13 cellular contexts compared by ENCODE assay signal in the genomic region with DNA sequence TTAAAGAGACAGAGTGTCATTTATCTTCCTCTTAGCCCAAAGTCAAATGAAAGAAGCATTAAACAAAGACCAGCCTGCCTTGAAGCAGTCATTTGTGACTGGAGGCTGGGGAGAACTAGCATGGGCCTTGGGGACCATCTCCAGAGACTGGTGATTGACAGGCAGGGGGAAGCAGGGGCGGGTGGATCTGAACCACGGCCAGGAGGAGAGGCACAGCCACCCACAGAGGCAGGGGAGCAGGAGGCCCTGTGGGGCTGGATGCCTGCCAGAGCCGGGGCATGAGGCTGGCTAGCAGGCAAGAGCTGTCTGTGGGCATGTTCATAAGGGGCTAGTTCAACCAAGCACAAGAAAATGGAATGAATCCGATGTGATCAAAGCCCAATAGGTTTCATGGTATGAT.
DNase-seq lines count a peak whose midpoint lies in the region; ATAC-seq and TF ChIP-seq lines count a peak whose summit lies in the region.
"Had no signal": no experiment of that assay in that cellular context is flagged by ENCODE, and none has a peak within 500 bp of the region (broad histone marks: within the 10 kb centered on the region; RNA-seq: fewer than 3 reads in every experiment).

No MANE protein-coding gene starts in this region.

- H3K9me3 Mint-ChIP-seq in activated T-helper 2 cell treated with anti-CD3 and anti-CD28 coated beads, Interferon-gamma antibody, Interleukin-2, Interleukin-4, amounts not matched to agents 10 μg/mL and 5 μg/mL and 100 μg/mL, durations not matched to agents 14 hours and 24 hours and 36 hours = no peaks in the 10 kb centered on the region
- H3K9me3 Mint-ChIP-seq: activated naive CD4-positive, alpha-beta T cell treated with anti-CD3 and anti-CD28 coated beads for 36 hours; IgD-negative memory B cell; natural killer cell had no signal

- no peaks in the 10 kb centered on the region for H3K27me3 ChIP-seq in upper lobe of right lung

- no peaks in the 10 kb centered on the region for H3K9me3 ChIP-seq in upper lobe of right lung

- H3K27ac ChIP-seq in upper lobe of right lung = no peak overlapping the region

- no peak overlapping the region for H3K4me3 ChIP-seq in upper lobe of right lung

- DNase-seq in cardiac septum (ENCODE audit: low spot score) (peak; percentile 82), Right ventricle myocardium inferior (ENCODE audit: missing footprints) (no peak), NCI-H226 (peak; percentile 26), glomerular visceral epithelial cell (ENCODE audit: extremely low spot score) (peak; percentile 65), upper lobe of right lung (peak; percentile 73), GM10266 (ENCODE audit: extremely low spot score) (no peak)
- no peak for DNase-seq in activated T-helper 2 cell treated with anti-CD3 and anti-CD28 coated beads, Interferon-gamma antibody, Interleukin-2, Interleukin-4, amounts not matched to agents 10 μg/mL and 5 μg/mL and 100 μg/mL, durations not matched to agents 14 hours and 24 hours and 36 hours (ENCODE audit: low spot score)
- DNase-seq: activated naive CD4-positive, alpha-beta T cell treated with anti-CD3 and anti-CD28 coated beads for 36 hours; natural killer cell; PC-3; stimulated activated CD4-positive, alpha-beta T cell treated with anti-CD3 and anti-CD28 coated beads, Interleukin-2, amount 100 ng/mL, for 48 hours had no signal

- H3K36me3 Mint-ChIP-seq in activated T-helper 2 cell treated with anti-CD3 and anti-CD28 coated beads, Interferon-gamma antibody, Interleukin-2, Interleukin-4, amounts not matched to agents 10 μg/mL and 5 μg/mL and 100 μg/mL, durations not matched to agents 14 hours and 24 hours and 36 hours (ENCODE audit: low read depth) = no peaks in the 10 kb centered on the region
- H3K36me3 Mint-ChIP-seq: IgD-negative memory B cell, natural killer cell had no signal

- H3K27ac Mint-ChIP-seq in activated T-helper 2 cell treated with anti-CD3 and anti-CD28 coated beads, Interferon-gamma antibody, Interleukin-2, Interleukin-4, amounts not matched to agents 10 μg/mL and 5 μg/mL and 100 μg/mL, durations not matched to agents 14 hours and 24 hours and 36 hours = no peak overlapping the region
- H3K27ac Mint-ChIP-seq: activated naive CD4-positive, alpha-beta T cell treated with anti-CD3 and anti-CD28 coated beads for 36 hours; IgD-negative memory B cell; natural killer cell had no signal

- H3K4me1 ChIP-seq in upper lobe of right lung = peaks cover 13% of the 10 kb centered on the region

- no peaks in the 10 kb centered on the region for H3K4me1 Mint-ChIP-seq in activated T-helper 2 cell treated with anti-CD3 and anti-CD28 coated beads, Interferon-gamma antibody, Interleukin-2, Interleukin-4, amounts not matched to agents 10 μg/mL and 5 μg/mL and 100 μg/mL, durations not matched to agents 14 hours and 24 hours and 36 hours (ENCODE audit: low read depth)
- H3K4me1 Mint-ChIP-seq: natural killer cell had no signal

- ATAC-seq in Right ventricle myocardium inferior = no peak
- no peak for ATAC-seq in upper lobe of right lung
- no peak for ATAC-seq in HG03457 (IDR thresholded peaks at IDR 0.05; ENCODE audit: unreplicated experiment)
- ATAC-seq: natural killer cell, PC-3 had no signal

- peaks cover 18% of the 10 kb centered on the region for H3K27me3 Mint-ChIP-seq in activated T-helper 2 cell treated with anti-CD3 and anti-CD28 coated beads, Interferon-gamma antibody, Interleukin-2, Interleukin-4, amounts not matched to agents 10 μg/mL and 5 μg/mL and 100 μg/mL, durations not matched to agents 14 hours and 24 hours and 36 hours (ENCODE audit: low read depth)

- H3K4me3 Mint-ChIP-seq in activated T-helper 2 cell treated with anti-CD3 and anti-CD28 coated beads, Interferon-gamma antibody, Interleukin-2, Interleukin-4, amounts not matched to agents 10 μg/mL and 5 μg/mL and 100 μg/mL, durations not matched to agents 14 hours and 24 hours and 36 hours (ENCODE audit: low read depth) = no peak overlapping the region
- H3K4me3 Mint-ChIP-seq: activated naive CD4-positive, alpha-beta T cell treated with anti-CD3 and anti-CD28 coated beads for 36 hours; IgD-negative memory B cell; natural killer cell had no signal

- peaks cover 4% of the 10 kb centered on the region for H3K36me3 ChIP-seq in upper lobe of right lung

- intact Hi-C loops in cardiac septum (cut with DNase I) = loop anchor here (5.0 kb wide), 1 partner anchor 42 kb away; no protein-coding TSS in a partner anchor
- intact Hi-C loops in Right ventricle myocardium inferior (cut with DNase I) = no loop called here
- intact Hi-C loops in upper lobe of right lung (cut with DNase I) = no loop called here
- intact Hi-C loops in activated T-helper 2 cell treated with anti-CD3 and anti-CD28 coated beads, Interferon-gamma antibody, Interleukin-2, Interleukin-4, amounts not matched to agents 10 μg/mL and 5 μg/mL and 100 μg/mL, durations not matched to agents 14 hours and 24 hours and 36 hours (cut with micrococcal nuclease) = no loop called here

- TF ChIP-seq CTCF in upper lobe of right lung (IDR thresholded peaks at IDR 0.05) (no peak), GM10266 (IDR thresholded peaks at IDR 0.05; ENCODE audit: control insufficient read depth, insufficient read depth, low read depth, missing control alignments) (no peak)

Comparison
In these comparisons a context has a peak if more than half of its experiments do, and no peak if none do; other contexts are left out.
1. DNase-seq: peak in cardiac septum (single experiment), NCI-H226 (single experiment), glomerular visceral epithelial cell (single experiment) and upper lobe of right lung (single experiment); none in Right ventricle myocardium inferior (single experiment), GM10266 (single experiment) and activated T-helper 2 cell treated with anti-CD3 and anti-CD28 coated beads, Interferon-gamma antibody, Interleukin-2, Interleukin-4, amounts not matched to agents 10 μg/mL and 5 μg/mL and 100 μg/mL, durations not matched to agents 14 hours and 24 hours and 36 hours (single experiment).